In genomic region chr14:65991124-65991523, GRCh38 we compare ENCODE assay signal across 16 cellular contexts.
DNase-seq lines count a peak whose midpoint lies in the region; ATAC-seq and TF ChIP-seq lines count a peak whose summit lies in the region.
"Had no signal": no experiment of that assay in that cellular context is flagged by ENCODE, and none has a peak within 500 bp of the region (broad histone marks: within the 10 kb centered on the region; RNA-seq: fewer than 3 reads in every experiment).

No MANE protein-coding gene starts in this region.

- TF ChIP-seq CTCF in spleen (IDR thresholded peaks at IDR 0.05 in 8 of 11, conservative IDR thresholded peaks at IDR 0.05 in 3 of 11), result no peak

- H3K4me3 ChIP-seq in spleen, result no peak overlapping the region
- H3K4me3 ChIP-seq: A549; BLaER1 treated with 17β-estradiol and CSF1 and Interleukin-3, amounts not matched to agents 10 nM and 100 nM had no signal

- peaks cover 35% of the 10 kb centered on the region for H3K4me1 Mint-ChIP-seq in activated naive CD4-positive, alpha-beta T cell treated with anti-CD3 and anti-CD28 coated beads, Interleukin-2, amount 50 U/mL, for 24 hours
- H3K4me1 Mint-ChIP-seq in immature natural killer cell, result peaks cover 6 to 11% of the 10 kb centered on the region in 2 donors

- no peak for DNase-seq in activated naive CD4-positive, alpha-beta T cell treated with anti-CD3 and anti-CD28 coated beads, Interleukin-2, amount 50 U/mL, for 16 hours
- DNase-seq in NCI-H524 treated with DMSO at 0.1 percent for 48 hours (lab: John Stamatoyannopoulos, UW), result peak; percentile 98
- DNase-seq in left ventricle myocardium superior, result no peak
- DNase-seq in spleen, result no peak
- no peak for DNase-seq in immature natural killer cell
- DNase-seq: GF-D8; NCI-H1048; NCI-H1436 treated with DMSO at 0.1 percent for 48 hours; NCI-H2081; NCI-H510A treated with DMSO at 0.1 percent for 48 hours; NK-92 treated with Interleukin-12 subunit alpha and Interleukin-12 subunit beta, amount 100 ng/mL, for 24 hours had no signal

- H3K27ac Mint-ChIP-seq in activated naive CD4-positive, alpha-beta T cell treated with anti-CD3 and anti-CD28 coated beads, Interleukin-2, amount 50 U/mL, for 24 hours, result peak overlapping the region; percentile 15
- H3K27ac Mint-ChIP-seq in immature natural killer cell, result no peak overlapping the region

- H3K9me3 ChIP-seq in spleen, result peaks cover 0 to 4% (median 0%) of the 10 kb centered on the region in 8 donors
- H3K9me3 ChIP-seq: A549 had no signal

- ATAC-seq in left ventricle myocardium superior, result peak; percentile 63
- no peak for ATAC-seq in GM18868 (IDR thresholded peaks at IDR 0.05; ENCODE audit: unreplicated experiment)
- ATAC-seq in GM21786 (IDR thresholded peaks at IDR 0.05; ENCODE audit: unreplicated experiment), result no peak
- ATAC-seq: A549 had no signal

- H3K27ac ChIP-seq in spleen, result peak overlapping the region in 7 of 8 donors; percentile 11 to 64 (median 35)
- H3K27ac ChIP-seq: A549 had no signal

- no peaks in the 10 kb centered on the region for H3K9me3 Mint-ChIP-seq in activated naive CD4-positive, alpha-beta T cell treated with anti-CD3 and anti-CD28 coated beads, Interleukin-2, amount 50 U/mL, for 24 hours
- no peaks in the 10 kb centered on the region for H3K9me3 Mint-ChIP-seq in immature natural killer cell

- H3K36me3 ChIP-seq in spleen, result no peaks in the 10 kb centered on the region
- H3K36me3 ChIP-seq: BLaER1 treated with 17β-estradiol and CSF1 and Interleukin-3, amounts not matched to agents 10 nM and 100 nM had no signal

- H3K4me3 Mint-ChIP-seq in activated naive CD4-positive, alpha-beta T cell treated with anti-CD3 and anti-CD28 coated beads, Interleukin-2, amount 50 U/mL, for 24 hours, result no peak overlapping the region
- H3K4me3 Mint-ChIP-seq in immature natural killer cell, result no peak overlapping the region

- WGBS in spleen, 5 donors, result 59 to 89% (median 67%) methylated on average over 2 of the region's 2 CpGs

- intact Hi-C loops in left ventricle myocardium superior (cut with micrococcal nuclease) (no loop called here), spleen (cut with DNase I; ENCODE audit: low total_unique reads) (no loop called here)

- no peak for TF ChIP-seq POLR2A in spleen (IDR thresholded peaks at IDR 0.05)

- no peaks in the 10 kb centered on the region for H3K36me3 Mint-ChIP-seq in activated naive CD4-positive, alpha-beta T cell treated with anti-CD3 and anti-CD28 coated beads, Interleukin-2, amount 50 U/mL, for 24 hours
- H3K36me3 Mint-ChIP-seq in immature natural killer cell, result peaks cover 0 to 3% (median 0%) of the 10 kb centered on the region in 3 donors

- no peaks in the 10 kb centered on the region for H3K4me1 ChIP-seq in spleen
- H3K4me1 ChIP-seq: A549 had no signal

- H3K27me3 ChIP-seq in spleen (replicated peaks in 1 of 7), result no peaks in the 10 kb centered on the region
- H3K27me3 ChIP-seq: BLaER1 treated with 17β-estradiol and CSF1 and Interleukin-3, amounts not matched to agents 10 nM and 100 nM had no signal

- no peaks in the 10 kb centered on the region for H3K27me3 Mint-ChIP-seq in activated naive CD4-positive, alpha-beta T cell treated with anti-CD3 and anti-CD28 coated beads, Interleukin-2, amount 50 U/mL, for 24 hours
- peaks cover 0 to 7% (median 2%) of the 10 kb centered on the region in 3 donors for H3K27me3 Mint-ChIP-seq in immature natural killer cell (ENCODE audit: low read depth in 3 of 3)
